In genomic region chr4:120017939-120018692, GRCh38 we compare ENCODE assay signal across 25 cellular contexts. TPM values are rescaled to one million over a fixed set of nuclear protein-coding genes. Genes with fewer than 3 reads are reported as not detected.
DNase-seq lines count a peak whose midpoint lies in the region; ATAC-seq, FAIRE-seq and TF ChIP-seq lines count a peak whose summit lies in the region.
"Had no signal": no experiment of that assay in that cellular context is flagged by ENCODE, and none has a peak within 500 bp of the region (broad histone marks: within the 10 kb centered on the region; RNA-seq: fewer than 3 reads in every experiment).

No MANE protein-coding gene starts in this region.

- H3K79me2 ChIP-seq in HepG2 (ENCODE audit: insufficient read depth, low read length), result no peaks in the 10 kb centered on the region

- H3K9ac ChIP-seq in HepG2 (ENCODE audit: insufficient read depth, low read depth, low read length), result no peak overlapping the region
- H3K9ac ChIP-seq: BLaER1 treated with 17β-estradiol and CSF1 and Interleukin-3, amounts not matched to agents 10 nM and 100 nM had no signal

- FAIRE-seq in HepG2 (lab: Jason Lieb, UNC), result no peak
- no peak for FAIRE-seq in pancreas (lab: Jason Lieb, UNC)
- FAIRE-seq: A549, GM12878, GM12892, GM18507 had no signal

- TF ChIP-seq CTCF in HepG2 (CRISPR knock-in tag; IDR thresholded peaks at IDR 0.05) (no peak), right lobe of liver (IDR thresholded peaks at IDR 0.05) (no peak), body of pancreas (IDR thresholded peaks at IDR 0.05) (no peak), pancreas (IDR thresholded peaks at IDR 0.05) (no peak)

- H3K36me3 ChIP-seq in HepG2 (replicated peaks in 1 of 2; ENCODE audit: control insufficient read depth in 1 of 2, insufficient read depth in 2 of 2, low read length in 2 of 2) (no peaks in the 10 kb centered on the region), right lobe of liver (no peaks in the 10 kb centered on the region), body of pancreas (replicated peaks in 1 of 2; ENCODE audit: insufficient read depth in 1 of 2, low read depth in 2 of 2) (no peaks in the 10 kb centered on the region), pancreas (no peaks in the 10 kb centered on the region)
- H3K36me3 ChIP-seq: BLaER1 treated with 17β-estradiol and CSF1 and Interleukin-3, amounts not matched to agents 10 nM and 100 nM had no signal

- no peak overlapping the region for H3K4me3 Mint-ChIP-seq in stimulated activated naive CD8-positive, alpha-beta T cell treated with anti-CD3 and anti-CD28 coated beads, Interleukin-15, amount 100 ng/mL, for 72 hours
- H3K4me3 Mint-ChIP-seq: B cell; CD4-positive, alpha-beta T cell; CD8-positive, alpha-beta memory T cell had no signal

- no peaks in the 10 kb centered on the region for H3K4me1 ChIP-seq in HepG2 (ENCODE audit: insufficient read depth, low read length)
- H3K4me1 ChIP-seq in right lobe of liver, result no peaks in the 10 kb centered on the region
- peaks cover 14% of the 10 kb centered on the region for H3K4me1 ChIP-seq in body of pancreas
- peaks cover 0 to 5% (median 4%) of the 10 kb centered on the region in 3 donors for H3K4me1 ChIP-seq in pancreas
- H3K4me1 ChIP-seq: A549; BLaER1 treated with 17β-estradiol and CSF1 and Interleukin-3, amounts not matched to agents 10 nM and 100 nM had no signal

- no peaks in the 10 kb centered on the region for H4K20me1 ChIP-seq in HepG2 (ENCODE audit: insufficient read depth, low read length)
- H4K20me1 ChIP-seq: BLaER1 treated with 17β-estradiol and CSF1 and Interleukin-3, amounts not matched to agents 10 nM and 100 nM had no signal

- H3K27ac ChIP-seq in HepG2 (ENCODE audit: extremely low read length, insufficient read depth, low read length), result no peak overlapping the region
- no peak overlapping the region for H3K27ac ChIP-seq in right lobe of liver
- peak overlapping the region in 2 of 4 donors; percentile 26 to 45 for H3K27ac ChIP-seq in body of pancreas
- H3K27ac ChIP-seq in pancreas, result no peak overlapping the region
- H3K27ac ChIP-seq: 22Rv1; A549; BLaER1 treated with 17β-estradiol and CSF1 and Interleukin-3, amounts not matched to agents 10 nM and 100 nM; C4-2B had no signal

- POLR2A ChIA-PET in HepG2 (lab: Yijun Ruan, JAX), result no interaction called here

- TF ChIP-seq POLR2A in HepG2 (IDR thresholded peaks at IDR 0.05; ENCODE audit: insufficient read depth in 1 of 2, low read depth in 2 of 2, low read length in 2 of 2), result no peak
- no peak for TF ChIP-seq POLR2A in right lobe of liver (IDR thresholded peaks at IDR 0.05)
- no peak for TF ChIP-seq POLR2A in body of pancreas (IDR thresholded peaks at IDR 0.05)

- peaks cover 0 to 10% of the 10 kb centered on the region in 2 donors for H3K9me3 Mint-ChIP-seq in stimulated activated naive CD8-positive, alpha-beta T cell treated with anti-CD3 and anti-CD28 coated beads, Interleukin-15, amount 100 ng/mL, for 72 hours
- H3K9me3 Mint-ChIP-seq: CD4-positive, alpha-beta T cell; CD8-positive, alpha-beta memory T cell had no signal

- BruUV-seq in HepG2 (replicated peaks; lab: Mats Ljungman, UMichigan), result no TSS peak

- no peak overlapping the region for H2AFZ ChIP-seq in HepG2 (ENCODE audit: low read length)

- TF ChIP-seq EP300 in HepG2 (IDR thresholded peaks at IDR 0.05; ENCODE audit: low read depth in 2 of 2, low read length in 2 of 2), result no peak
- TF ChIP-seq EP300 in HepG2 (CRISPR knock-in tag; IDR thresholded peaks at IDR 0.05; ENCODE audit: borderline replicate concordance), result no peak

- CTCF ChIA-PET in HepG2 (lab: Yijun Ruan, JAX; ENCODE audit: low intra/inter-chr PET ratio, low total read pairs), result no interaction called here

- TF ChIP-seq RAD21 in HepG2 (CRISPR knock-in tag; IDR thresholded peaks at IDR 0.05), result no peak

- H3K27ac Mint-ChIP-seq in stimulated activated naive CD8-positive, alpha-beta T cell treated with anti-CD3 and anti-CD28 coated beads, Interleukin-15, amount 100 ng/mL, for 72 hours, result no peak overlapping the region
- H3K27ac Mint-ChIP-seq: B cell; CD4-positive, alpha-beta T cell; CD8-positive, alpha-beta memory T cell had no signal

- no peak overlapping the region for H3K4me2 ChIP-seq in HepG2 (ENCODE audit: low read depth, low read length)
- H3K4me2 ChIP-seq: A549; BLaER1 treated with 17β-estradiol and CSF1 and Interleukin-3, amounts not matched to agents 10 nM and 100 nM had no signal

- H3K9me3 ChIP-seq in HepG2 (ENCODE audit: low read length) (no peaks in the 10 kb centered on the region), right lobe of liver (no peaks in the 10 kb centered on the region), body of pancreas (no peaks in the 10 kb centered on the region), pancreas (no peaks in the 10 kb centered on the region)
- H3K9me3 ChIP-seq: A549 had no signal

- H3K27me3 ChIP-seq in HepG2 (ENCODE audit: control insufficient read depth in 1 of 2, insufficient read depth in 2 of 2, low read length in 2 of 2), result no peaks in the 10 kb centered on the region
- H3K27me3 ChIP-seq in right lobe of liver, result no peaks in the 10 kb centered on the region
- no peaks in the 10 kb centered on the region for H3K27me3 ChIP-seq in body of pancreas
- H3K27me3 ChIP-seq in pancreas, result no peaks in the 10 kb centered on the region
- H3K27me3 ChIP-seq: BLaER1 treated with 17β-estradiol and CSF1 and Interleukin-3, amounts not matched to agents 10 nM and 100 nM had no signal

- H3K4me3 ChIP-seq in HepG2 (replicated peaks in 1 of 3; ENCODE audit: insufficient read depth in 1 of 3, low read depth in 2 of 3, low read length in 3 of 3) (no peak overlapping the region), right lobe of liver (no peak overlapping the region), body of pancreas (no peak overlapping the region), pancreas (peak overlapping the region in 1 of 4 donors; percentile 8)
- H3K4me3 ChIP-seq: A549; BLaER1 treated with 17β-estradiol and CSF1 and Interleukin-3, amounts not matched to agents 10 nM and 100 nM; GM12878 had no signal

- in situ Hi-C loops in HepG2 (cut with HindIII; ENCODE audit: extremely low pct_ligation_motif_present, low pct_unique_long_range_greater_than_20kb), result no loop called here

- H3K27me3 Mint-ChIP-seq in stimulated activated naive CD8-positive, alpha-beta T cell treated with anti-CD3 and anti-CD28 coated beads, Interleukin-15, amount 100 ng/mL, for 72 hours, result peaks cover 35% of the 10 kb centered on the region

- DNase-seq in HepG2 (ENCODE audit: low spot score) (no peak), right lobe of liver (no peak), body of pancreas (no peak), pancreas (no peak), retina (no peak)
- no peak for DNase-seq in stimulated activated naive CD8-positive, alpha-beta T cell treated with anti-CD3 and anti-CD28 coated beads, Interleukin-15, amount 100 ng/mL, for 72 hours
- DNase-seq: AML-193; CD4-positive, alpha-beta T cell; CD8-positive, alpha-beta memory T cell; COR-L47; DMS 273 treated with DMSO at 0.1 percent for 48 hours; DMS153; DMS53; DMS79; DND-41; EL; GDM1 had no signal

- intact Hi-C loops in HepG2 (cut with micrococcal nuclease; ENCODE audit: unreplicated experiment) (no loop called here), right lobe of liver (cut with DNase I) (no loop called here), body of pancreas (cut with DNase I) (no loop called here), pancreas (cut with DNase I) (no loop called here)

- ATAC-seq in HepG2 (no peak), right lobe of liver (no peak), body of pancreas (peak; percentile 55), pancreas (peak; percentile 63 to 81 (median 71))
- no peak for ATAC-seq in stimulated activated naive CD8-positive, alpha-beta T cell treated with anti-CD3 and anti-CD28 coated beads, Interleukin-15, amount 100 ng/mL, for 72 hours
- ATAC-seq: A549, GM12878 had no signal

- 6% methylated on average over 6 of the region's 6 CpGs for WGBS in HepG2 (ENCODE audit: low lambda C conversion rate)
- 54% methylated on average over 6 of the region's 6 CpGs for WGBS in right lobe of liver (ENCODE audit: insufficient coverage, low coverage, low lambda C conversion rate, missing lambda C conversion rate)
- 29 to 40% methylated on average over 6 of the region's 6 CpGs for WGBS in body of pancreas, 2 donors
- WGBS in pancreas, 2 donors, result 31 to 35% methylated on average over 6 of the region's 6 CpGs

- H3K4me1 Mint-ChIP-seq in stimulated activated naive CD8-positive, alpha-beta T cell treated with anti-CD3 and anti-CD28 coated beads, Interleukin-15, amount 100 ng/mL, for 72 hours, result no peaks in the 10 kb centered on the region
- H3K4me1 Mint-ChIP-seq: B cell; CD8-positive, alpha-beta memory T cell had no signal

TF ChIP-seq in HepG2, 621 proteins besides CTCF, POLR2A, EP300 and RAD21:
- TF ChIP-seq TRIM24 (CRISPR knock-in tag; IDR thresholded peaks at IDR 0.05) (no peak), CEBPB (IDR thresholded peaks at IDR 0.05; ENCODE audit: borderline replicate concordance, low read depth, low read length) (peak; percentile 66; the same call in 1 of the 2 replicates)

RNA-seq across cellular contexts. Expression of gene MAD2L1, which starts 48.5 kb away (rescaled TPM):
- total RNA-seq in HepG2 (2016; rRNA removed; fragmentation: Illumina TruSeq; extraction: Trizol) (109 and 134 TPM in 2 replicates), right lobe of liver (1 to 10 TPM in 3 of 6 experiments, under 1 TPM in 3; 0.86 to 1.5 (median 1.1) TPM), body of pancreas (under 1 TPM in 1 of 2 donors, not detected in 1; 0.78 TPM), pancreas (1 to 10 TPM in 2 of 6 donors, under 1 TPM in 4; 0.37 to 1.8 (median 0.73) TPM)
- 17.4 and 23.6 TPM in 2 replicates for total RNA-seq in HepG2 (2016; cell fraction: cytosol; rRNA removed; fragmentation: Illumina TruSeq; extraction: Trizol; ENCODE audit: low read depth)
- 104 and 124 TPM in 2 replicates for total RNA-seq in HepG2 (2016; cell fraction: insoluble cytoplasmic fraction; rRNA removed; fragmentation: Illumina TruSeq; extraction: Trizol)
- 31.3 and 38.3 TPM in 2 replicates for total RNA-seq in HepG2 (2016; cell fraction: membrane; rRNA removed; fragmentation: Illumina TruSeq; extraction: Trizol)
- 61.7 and 63.2 TPM in 2 replicates for total RNA-seq in HepG2 (2016; cell fraction: nucleus; rRNA removed; fragmentation: Illumina TruSeq; extraction: Trizol)
- polyA plus RNA-seq in HepG2 (2011; rRNA removed) (23.1 and 40.6 TPM in 2 replicates), pancreas (under 1 TPM; 0.49 to 0.82 TPM)
- 14.8 and 26.5 TPM in 2 replicates for polyA plus RNA-seq in HepG2 (2011; cell fraction: cytosol; rRNA removed)
- polyA plus RNA-seq in HepG2 (2011; cell fraction: nucleus; rRNA removed), result 6.5 and 10.0 TPM in 2 replicates
- polyA plus RNA-seq in HepG2 (2012), result 19.2 and 46.9 TPM in 2 replicates
- polyA plus RNA-seq in HepG2 (2016; cell fraction: cytosol; fragmentation: Illumina TruSeq; extraction: Trizol; ENCODE audit: low read depth), result 22.2 and 23.6 TPM in 2 replicates
- polyA plus RNA-seq in HepG2 (2016; cell fraction: insoluble cytoplasmic fraction; fragmentation: Illumina TruSeq; extraction: Trizol; ENCODE audit: low read depth), result 112 and 141 TPM in 2 replicates
- polyA plus RNA-seq in HepG2 (2016; cell fraction: membrane; fragmentation: Illumina TruSeq; extraction: Trizol; ENCODE audit: low read depth), result 29.3 and 30.7 TPM in 2 replicates
- polyA plus RNA-seq in HepG2 (2016; cell fraction: nucleus; fragmentation: Illumina TruSeq; extraction: Trizol; ENCODE audit: insufficient read depth, low read depth), result 70.5 and 91.6 TPM in 2 replicates
- 53.4 and 58.9 TPM in 2 replicates for polyA minus RNA-seq in HepG2 (2011; rRNA and poly(A)+ RNA removed; ENCODE audit: low replicate concordance)
- 12.6 and 17.7 TPM in 2 replicates for polyA minus RNA-seq in HepG2 (2011; cell fraction: cytosol; rRNA and poly(A)+ RNA removed)
- 16.3 and 27.9 TPM in 2 replicates for polyA minus RNA-seq in HepG2 (2011; cell fraction: nucleus; rRNA and poly(A)+ RNA removed)

Comparison
In these comparisons a context has a peak if more than half of its experiments do, and no peak if none do; other contexts are left out.
1. RNA of gene MAD2L1, which starts 48.5 kb away (total RNA-seq): 17.4 to 134 TPM in HepG2; 0.86 to 1.5 TPM in right lobe of liver, 0.37 to 1.8 TPM in pancreas and 0.78 TPM in body of pancreas; every median in the first group is over 4 times any median in the second.
2. ATAC-seq: peak in body of pancreas (single experiment) and pancreas (4 of 4); none in HepG2 (single experiment), right lobe of liver (0 of 4) and stimulated activated naive CD8-positive, alpha-beta T cell treated with anti-CD3 and anti-CD28 coated beads, Interleukin-15, amount 100 ng/mL, for 72 hours (single experiment).